13 cellular contexts compared by ENCODE assay signal in the genomic region with DNA sequence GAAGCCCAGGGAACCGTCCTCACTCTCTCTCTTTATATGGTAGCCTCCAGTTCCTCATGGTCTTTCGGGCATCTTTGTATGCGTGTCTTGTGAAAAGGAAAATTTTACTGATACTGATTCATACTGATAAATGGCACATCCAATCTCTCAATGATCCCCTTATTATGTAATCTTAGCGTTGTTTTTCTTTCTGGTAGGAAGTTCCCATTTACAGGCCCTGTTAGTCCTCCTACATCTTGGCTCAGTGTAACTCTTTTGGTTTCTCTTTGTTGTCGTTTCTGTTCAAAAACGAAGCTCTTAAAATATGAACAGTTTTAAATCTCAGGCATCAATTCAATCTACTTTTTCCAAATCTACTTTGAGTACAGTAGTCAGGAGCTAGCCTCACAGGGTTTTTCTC.
A peak's percentile ranks its signal among the peaks of the same experiment; 100 is the strongest.
DNase-seq lines count a peak whose midpoint lies in the region; ATAC-seq and TF ChIP-seq lines count a peak whose summit lies in the region.
"Had no signal": no experiment of that assay in that cellular context is flagged by ENCODE, and none has a peak within 500 bp of the region (broad histone marks: within the 10 kb centered on the region; RNA-seq: fewer than 3 reads in every experiment).

No MANE protein-coding gene starts in this region.

- TF ChIP-seq EP300 in tibial nerve (IDR thresholded peaks at IDR 0.05), result no peak

- H3K4me3 Mint-ChIP-seq in activated T-cell treated with anti-CD3 and anti-CD28 coated beads, Interleukin-2, amount 50 U/mL, for 72 hours, result peak overlapping the region in 1 of 2 donors; percentile 45
- peak overlapping the region; percentile 43 for H3K4me3 Mint-ChIP-seq in natural killer cell treated with Interleukin-12 subunit alpha and Interleukin-12 subunit beta and Interleukin-15 and Interleukin-18, amount 100 ng/mL, for 72 hours
- H3K4me3 Mint-ChIP-seq: activated naive CD8-positive, alpha-beta T cell; memory B cell had no signal

- no peaks in the 10 kb centered on the region for H3K9me3 Mint-ChIP-seq in activated T-cell treated with anti-CD3 and anti-CD28 coated beads, Interleukin-2, amount 50 U/mL, for 72 hours
- H3K9me3 Mint-ChIP-seq in natural killer cell treated with Interleukin-12 subunit alpha and Interleukin-12 subunit beta and Interleukin-15 and Interleukin-18, amount 100 ng/mL, for 72 hours, result peaks cover 5% of the 10 kb centered on the region
- H3K9me3 Mint-ChIP-seq: memory B cell had no signal

- TF ChIP-seq CTCF in coronary artery (IDR thresholded peaks at IDR 0.05) (no peak), tibial nerve (IDR thresholded peaks at IDR 0.05) (no peak)

- H3K36me3 Mint-ChIP-seq in activated T-cell treated with anti-CD3 and anti-CD28 coated beads, Interleukin-2, amount 50 U/mL, for 72 hours (ENCODE audit: insufficient read depth in 2 of 2), result peaks cover 1% of the 10 kb centered on the region in 2 donors
- H3K36me3 Mint-ChIP-seq in natural killer cell treated with Interleukin-12 subunit alpha and Interleukin-12 subunit beta and Interleukin-15 and Interleukin-18, amount 100 ng/mL, for 72 hours, result peaks cover 28% of the 10 kb centered on the region

- no peak for ATAC-seq in activated T-cell treated with anti-CD3 and anti-CD28 coated beads, Interleukin-2, amount 50 U/mL, for 72 hours (replicated peaks in 1 of 2)
- no peak for ATAC-seq in natural killer cell treated with Interleukin-12 subunit alpha and Interleukin-12 subunit beta and Interleukin-15 and Interleukin-18, amount 100 ng/mL, for 72 hours
- no peak for ATAC-seq in HG02885 (IDR thresholded peaks at IDR 0.05; ENCODE audit: poor library complexity, unreplicated experiment)

- no peak for TF ChIP-seq POLR2A in tibial nerve (IDR thresholded peaks at IDR 0.05)

- no peaks in the 10 kb centered on the region for H3K27me3 ChIP-seq in tibial nerve

- H3K27me3 Mint-ChIP-seq in activated T-cell treated with anti-CD3 and anti-CD28 coated beads, Interleukin-2, amount 50 U/mL, for 72 hours (ENCODE audit: low read depth), result no peaks in the 10 kb centered on the region
- no peaks in the 10 kb centered on the region for H3K27me3 Mint-ChIP-seq in natural killer cell treated with Interleukin-12 subunit alpha and Interleukin-12 subunit beta and Interleukin-15 and Interleukin-18, amount 100 ng/mL, for 72 hours
- H3K27me3 Mint-ChIP-seq: activated naive CD8-positive, alpha-beta T cell; memory B cell had no signal

- H3K4me3 ChIP-seq in coronary artery, result peak overlapping the region; percentile 34
- peak overlapping the region in 1 of 4 donors; percentile 5 for H3K4me3 ChIP-seq in tibial nerve

- H3K27ac ChIP-seq in coronary artery (peak overlapping the region; percentile 44 to 77), tibial nerve (peak overlapping the region in 3 of 4 donors; percentile 41 to 80 (median 80))

- H3K27ac Mint-ChIP-seq in activated T-cell treated with anti-CD3 and anti-CD28 coated beads, Interleukin-2, amount 50 U/mL, for 72 hours, result peak overlapping the region; percentile 55
- H3K27ac Mint-ChIP-seq in natural killer cell treated with Interleukin-12 subunit alpha and Interleukin-12 subunit beta and Interleukin-15 and Interleukin-18, amount 100 ng/mL, for 72 hours, result peak overlapping the region; percentile 53 to 85
- H3K27ac Mint-ChIP-seq: activated naive CD8-positive, alpha-beta T cell; memory B cell had no signal

- H3K4me1 Mint-ChIP-seq in activated T-cell treated with anti-CD3 and anti-CD28 coated beads, Interleukin-2, amount 50 U/mL, for 72 hours (ENCODE audit: low read depth), result peaks cover 15% of the 10 kb centered on the region
- H3K4me1 Mint-ChIP-seq in natural killer cell treated with Interleukin-12 subunit alpha and Interleukin-12 subunit beta and Interleukin-15 and Interleukin-18, amount 100 ng/mL, for 72 hours (ENCODE audit: low read depth in 2 of 2), result peaks cover 45 to 47% of the 10 kb centered on the region in 2 donors
- H3K4me1 Mint-ChIP-seq: memory B cell had no signal

- peaks cover 0 to 25% (median 0%) of the 10 kb centered on the region in 3 donors for H3K36me3 ChIP-seq in tibial nerve

- H3K4me1 ChIP-seq in tibial nerve, result peaks cover 0 to 88% (median 15%) of the 10 kb centered on the region in 4 donors

- no peak for DNase-seq in activated T-cell treated with anti-CD3 and anti-CD28 coated beads, Interleukin-2, amount 50 U/mL, for 72 hours
- DNase-seq in activated T-cell treated with anti-CD3 and anti-CD28 coated beads, Interleukin-2, amount 50 U/mL, for 48 hours, result no peak
- no peak for DNase-seq in coronary artery (ENCODE audit: low spot score)
- DNase-seq in natural killer cell treated with Interleukin-12 subunit alpha and Interleukin-12 subunit beta and Interleukin-15 and Interleukin-18, amount 100 ng/mL, for 72 hours (ENCODE audit: low spot score), result no peak
- no peak for DNase-seq in tibial nerve (ENCODE audit: low spot score in 2 of 2)
- DNase-seq in NCI-H1930 (lab: John Stamatoyannopoulos, UW), result no peak
- no peak for DNase-seq in NCI-H1694 treated with DMSO at 0.1 percent for 48 hours (lab: John Stamatoyannopoulos, UW)
- DNase-seq: DMS 273 treated with DMSO at 0.1 percent for 48 hours, head of caudate nucleus, T1000 had no signal

- WGBS in tibial nerve, 2 donors, result 16 to 27% methylated on average over 6 of the region's 6 CpGs

- no peaks in the 10 kb centered on the region for H3K9me3 ChIP-seq in tibial nerve
